In genomic region chr1:156689035-156689959, GRCh38 we compare ENCODE assay signal across 8 cellular contexts. TPM values are rescaled to one million over a fixed set of nuclear protein-coding genes. Genes with fewer than 3 reads are reported as not detected.
DNase-seq lines count a peak whose midpoint lies in the region; ATAC-seq, FAIRE-seq and TF ChIP-seq lines count a peak whose summit lies in the region.

No MANE protein-coding gene starts in this region.

- DNase-seq in AG04450 (ENCODE audit: low read depth, low spot score) (peak; percentile 65), GM19240 (ENCODE audit: insufficient read length, low spot score) (peak; percentile 91), NB4 (ENCODE audit: low read depth) (peak; percentile 85), SK-N-MC (ENCODE audit: low read depth, low spot score) (peak; percentile 34), germinal center (ENCODE audit: low spot score) (peak; percentile 88), pancreas (peak; percentile 46 to 88 (median 82)), transverse colon (peak; percentile 80)
- DNase-seq in activated gamma-delta T cell treated with anti-CD3 and anti-CD28 coated beads, Interleukin-2, amount 50 U/mL, for 16 hours (ENCODE audit: low read depth), result peak; percentile 62

- in situ Hi-C loops in transverse colon (cut with MboI; ENCODE audit: low pct_ligation_motif_present in 1 of 4, low pct_unique_long_range_greater_than_20kb in 1 of 4, low sequenced_read_pairs in 3 of 4), result loop anchor here in 3 of 4 donors (5.0 to 25.0 kb wide), 2 partner anchors 33 to 173 kb away; partner anchors contain the start of genes INSRR (in 2 of the 3) and NTRK1 (in 2 of the 3)

- no peak overlapping the region for H3K27ac ChIP-seq in AG04450 (ENCODE audit: low read depth, low read length)
- H3K27ac ChIP-seq in SK-N-MC, result no peak overlapping the region
- no peak overlapping the region for H3K27ac ChIP-seq in pancreas
- no peak overlapping the region for H3K27ac ChIP-seq in transverse colon

- H3K27me3 ChIP-seq in AG04450 (ENCODE audit: control insufficient read depth, insufficient read depth, low read length), result no peaks in the 10 kb centered on the region
- H3K27me3 ChIP-seq in pancreas, result no peaks in the 10 kb centered on the region
- peaks cover 89% of the 10 kb centered on the region for H3K27me3 ChIP-seq in transverse colon

- ATAC-seq in pancreas, result peak; percentile 69 to 90 (median 90)

- CTCF ChIA-PET in AG04450 (lab: Charles Lee), result interaction anchor here (0.5 to 13.6 kb wide), 50 partner anchors 11 to 297 kb away, joined by 3 to 616 read pairs (median 5); partner anchors contain the start of genes BCAN, CRABP2, HAPLN2 and INSRR

- POLR2A ChIA-PET in AG04450 (lab: Yijun Ruan, JAX), result interaction anchor here (0.6 to 3.9 kb wide), 6 partner anchors 13 to 79 kb away, joined by 3 to 37 read pairs (median 6); partner anchors contain the start of genes CRABP2, ISG20L2, METTL25B and NES

- H3K36me3 ChIP-seq in SK-N-MC (ENCODE audit: insufficient read depth, low read length), result no peaks in the 10 kb centered on the region
- no peaks in the 10 kb centered on the region for H3K36me3 ChIP-seq in pancreas
- H3K36me3 ChIP-seq in transverse colon, result no peaks in the 10 kb centered on the region

- H3K9ac ChIP-seq in SK-N-MC (ENCODE audit: insufficient read length), result no peak overlapping the region

- TF ChIP-seq CTCF in AG04450 (IDR thresholded peaks at IDR 0.05; ENCODE audit: low read depth, low read length), result peak; percentile 93
- peak; percentile 87 for TF ChIP-seq CTCF in NB4 (IDR thresholded peaks at IDR 0.05; ENCODE audit: low read depth, low read length)
- TF ChIP-seq CTCF in pancreas (IDR thresholded peaks at IDR 0.05), result peak; percentile 85 to 94 (median 89)
- peak; percentile 86 to 92 (median 91) for TF ChIP-seq CTCF in transverse colon (IDR thresholded peaks at IDR 0.05)

- TF ChIP-seq POLR2A in NB4 (IDR thresholded peaks at IDR 0.05; ENCODE audit: extremely low read depth, insufficient read length) (no peak), transverse colon (IDR thresholded peaks at IDR 0.05) (no peak)

- TF ChIP-seq EP300 in transverse colon (IDR thresholded peaks at IDR 0.05; ENCODE audit: low read depth), result no peak

- 1% methylated on average over 23 of the region's 23 CpGs for WGBS in pancreas, 2 donors
- 0 to 2% methylated on average over 8 to 16 of the region's 23 CpGs for WGBS in transverse colon (ENCODE audit: low coverage in 1 of 2), 2 donors

- peak overlapping the region; percentile 44 for H3K4me3 ChIP-seq in AG04450 (ENCODE audit: low read depth, low read length)
- no peak overlapping the region for H3K4me3 ChIP-seq in NB4 (ENCODE audit: low read depth, low read length)
- H3K4me3 ChIP-seq in SK-N-MC, result peak overlapping the region; percentile 71
- no peak overlapping the region for H3K4me3 ChIP-seq in pancreas
- no peak overlapping the region for H3K4me3 ChIP-seq in transverse colon

- H3K4me1 ChIP-seq in pancreas (peaks cover 5 to 12% (median 9%) of the 10 kb centered on the region in 3 donors), transverse colon (peaks cover 4 to 28% (median 12%) of the 10 kb centered on the region in 4 donors)

- H3K9me3 ChIP-seq in AG04450 (ENCODE audit: control insufficient read depth, insufficient read depth, low read length) (no peaks in the 10 kb centered on the region), SK-N-MC (ENCODE audit: low read depth, low read length) (no peaks in the 10 kb centered on the region), pancreas (no peaks in the 10 kb centered on the region), transverse colon (no peaks in the 10 kb centered on the region)

- intact Hi-C loops in pancreas (cut with DNase I), result no loop called here
- intact Hi-C loops in transverse colon (cut with DNase I; ENCODE audit: low total_unique reads), result loop anchor here (1.0 kb wide), 1 partner anchor 36 kb away; no protein-coding TSS in a partner anchor

- FAIRE-seq in pancreas (lab: Jason Lieb, UNC), result no peak

RNA-seq across cellular contexts. Expression of gene NES, which starts 12.1 kb away (rescaled TPM):
- 15.7 and 19.2 TPM in 2 replicates for polyA plus RNA-seq in AG04450 (2011; rRNA removed)
- polyA minus RNA-seq in AG04450 (2011; rRNA and poly(A)+ RNA removed), result 18.7 and 20.4 TPM in 2 replicates
- total RNA-seq in pancreas, result 1 to 10 TPM; 1.1 to 7.6 (median 3.4) TPM
- polyA plus RNA-seq in pancreas, result 1 to 10 TPM; 3.5 to 7.0 TPM
- total RNA-seq in transverse colon, result 10 to 100 TPM in 1 of 4 donors, 1 to 10 TPM in 3; 3.3 to 15.5 (median 5.5) TPM

RNA-seq across cellular contexts. Expression of gene CRABP2, which starts 16.1 kb away (rescaled TPM):
- polyA plus RNA-seq in AG04450 (2011; rRNA removed), result 12.8 and 15.5 TPM in 2 replicates
- polyA minus RNA-seq in AG04450 (2011; rRNA and poly(A)+ RNA removed), result 5.4 and 5.8 TPM in 2 replicates
- 1 to 10 TPM in 3 of 6 donors, under 1 TPM in 3; 0.38 to 5.0 (median 1.2) TPM for total RNA-seq in pancreas
- 1 to 10 TPM; 3.3 to 4.0 TPM for polyA plus RNA-seq in pancreas
- 1 to 10 TPM in 1 of 4 donors, under 1 TPM in 1, not detected in 2; 0.79 to 1.9 TPM for total RNA-seq in transverse colon

RNA-seq across cellular contexts. Expression of gene METTL25B, which starts 39.0 kb away (rescaled TPM):
- polyA plus RNA-seq in AG04450 (2011; rRNA removed) (7.9 and 8.3 TPM in 2 replicates), pancreas (10 to 100 TPM; 56.0 to 64.9 TPM)
- polyA minus RNA-seq in AG04450 (2011; rRNA and poly(A)+ RNA removed), result 6.0 and 7.1 TPM in 2 replicates
- total RNA-seq in pancreas (10 to 100 TPM; 16.8 to 22.6 (median 18.2) TPM), transverse colon (10 to 100 TPM; 37.4 to 40.8 (median 39.0) TPM)

RNA-seq across cellular contexts. Expression of gene ISG20L2, which starts 39.3 kb away (rescaled TPM):
- polyA plus RNA-seq in AG04450 (2011; rRNA removed), result 25.6 and 29.1 TPM in 2 replicates
- 25.6 TPM in 2 replicates for polyA minus RNA-seq in AG04450 (2011; rRNA and poly(A)+ RNA removed)
- 10 to 100 TPM in 3 of 6 donors, 1 to 10 TPM in 3; 7.7 to 13.2 (median 9.6) TPM for total RNA-seq in pancreas
- 1 to 10 TPM; 5.2 to 8.8 TPM for polyA plus RNA-seq in pancreas
- total RNA-seq in transverse colon, result 10 to 100 TPM; 25.8 to 61.7 (median 33.1) TPM

RNA-seq across cellular contexts. Expression of gene BCAN, which starts 47.4 kb away (rescaled TPM):
- polyA plus RNA-seq in AG04450 (2011; rRNA removed), result 0.05 TPM in 1 of 2 replicates, not detected in the other
- not detected in 2 replicates for polyA minus RNA-seq in AG04450 (2011; rRNA and poly(A)+ RNA removed)
- under 1 TPM in 1 of 6 donors, not detected in 5; 0.12 TPM for total RNA-seq in pancreas
- polyA plus RNA-seq in pancreas, result not detected
- total RNA-seq in transverse colon, result under 1 TPM in 2 of 4 donors, not detected in 2; 0.55 to 0.95 TPM

Comparison
In these comparisons a context has a peak if more than half of its experiments do, and no peak if none do; other contexts are left out.
1. DNase-seq: peak in every context shown above with its lines; median percentile 91 in GM19240; 88 in germinal center; 85 in NB4; 82 in pancreas; 80 in transverse colon; 65 in AG04450; 62 in activated gamma-delta T cell treated with anti-CD3 and anti-CD28 coated beads, Interleukin-2, amount 50 U/mL, for 16 hours; 34 in SK-N-MC.
2. H3K4me3 ChIP-seq: peak in AG04450 (single experiment) and SK-N-MC (single experiment); none in NB4 (single experiment), pancreas (0 of 4) and transverse colon (0 of 4).
3. Peak in every context shown above with its lines, with median percentiles within 50 percentile points of each other: CTCF ChIP-seq.